Comparison of ENCODE assay signal across 23 cellular contexts in the genomic region with DNA sequence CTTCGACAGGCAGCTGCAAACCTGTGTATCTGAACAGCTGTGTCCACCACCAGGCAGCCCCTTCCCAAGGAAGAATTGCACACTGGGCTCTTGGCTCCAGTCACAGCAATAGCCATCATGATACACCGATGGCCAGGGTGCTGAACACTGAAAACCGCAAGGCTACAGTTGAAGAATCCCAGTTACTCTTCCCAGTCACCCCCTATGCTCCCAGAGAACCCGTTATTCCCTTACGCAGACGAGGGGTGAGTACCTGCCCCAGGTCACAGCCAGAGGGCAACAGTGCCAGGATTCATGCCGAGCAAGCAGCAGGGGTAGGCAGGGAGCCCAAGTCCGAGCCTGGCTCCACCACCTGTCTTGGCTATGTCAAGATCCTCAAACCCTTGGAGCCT. TPM values are rescaled to one million over a fixed set of nuclear protein-coding genes. Genes with fewer than 3 reads are reported as not detected.
DNase-seq lines count a peak whose midpoint lies in the region; ATAC-seq, FAIRE-seq and TF ChIP-seq lines count a peak whose summit lies in the region.
"Had no signal": no experiment of that assay in that cellular context is flagged by ENCODE, and none has a peak within 500 bp of the region (broad histone marks: within the 10 kb centered on the region; RNA-seq: fewer than 3 reads in every experiment).

No MANE protein-coding gene starts in this region.

- no peak overlapping the region for H3K4me2 ChIP-seq in HepG2 (ENCODE audit: low read depth, low read length)

- H3K4me3 ChIP-seq in body of pancreas (no peak overlapping the region), HepG2 (replicated peaks in 1 of 3; ENCODE audit: insufficient read depth in 1 of 3, low read depth in 2 of 3, low read length in 3 of 3) (no peak overlapping the region), upper lobe of right lung (no peak overlapping the region)
- H3K4me3 ChIP-seq: breast epithelium, SJSA1, thoracic aorta had no signal

- BruUV-seq in HepG2 (replicated peaks; lab: Mats Ljungman, UMichigan), result no TSS peak

- ATAC-seq in Right ventricle myocardium inferior, result no peak
- ATAC-seq in body of pancreas, result no peak
- no peak for ATAC-seq in HepG2
- no peak for ATAC-seq in upper lobe of right lung
- no peak for ATAC-seq in activated T-helper 17 cell treated with anti-CD3 and anti-CD28 coated beads, Interleukin-2, amount 50 U/mL, for 72 hours (replicated peaks)
- ATAC-seq: left colon; PC-3; stimulated activated naive B cell treated with anti-CD40 and anti-IgM and Interleukin-4, amounts not matched to agents 10 μg/mL and 1 μg/mL and 100 μg/mL, for 72 hours had no signal

- 75 to 76% methylated on average over 8 of the region's 8 CpGs for WGBS in body of pancreas, 2 donors
- WGBS in HepG2 (ENCODE audit: low lambda C conversion rate), result 39% methylated on average over 5 of the region's 8 CpGs

- H2AFZ ChIP-seq in HepG2 (ENCODE audit: low read length), result no peak overlapping the region

- in situ Hi-C loops in HepG2 (cut with HindIII; ENCODE audit: extremely low pct_ligation_motif_present, low pct_unique_long_range_greater_than_20kb), result no loop called here

- TF ChIP-seq EP300 in HepG2 (IDR thresholded peaks at IDR 0.05; ENCODE audit: low read depth in 2 of 2, low read length in 2 of 2) (no peak), HepG2 (CRISPR knock-in tag; IDR thresholded peaks at IDR 0.05; ENCODE audit: borderline replicate concordance) (no peak)

- TF ChIP-seq CTCF in body of pancreas (IDR thresholded peaks at IDR 0.05), result no peak
- no peak for TF ChIP-seq CTCF in HepG2 (CRISPR knock-in tag; IDR thresholded peaks at IDR 0.05)
- TF ChIP-seq CTCF in upper lobe of right lung (IDR thresholded peaks at IDR 0.05), result no peak

- no peak for FAIRE-seq in HepG2 (lab: Jason Lieb, UNC)

- TF ChIP-seq RAD21 in HepG2 (CRISPR knock-in tag; IDR thresholded peaks at IDR 0.05), result no peak

- CTCF ChIA-PET in HepG2 (lab: Yijun Ruan, JAX; ENCODE audit: low intra/inter-chr PET ratio, low total read pairs), result no interaction called here

- H3K27me3 Mint-ChIP-seq in activated T-helper 17 cell treated with anti-CD3 and anti-CD28 coated beads, Interleukin-2, amount 50 U/mL, for 72 hours, result no peaks in the 10 kb centered on the region
- H3K27me3 Mint-ChIP-seq: CD8-positive, alpha-beta memory T cell; stimulated activated naive B cell treated with anti-CD40 and anti-IgM and Interleukin-4, amounts not matched to agents 10 μg/mL and 1 μg/mL and 100 μg/mL, for 72 hours had no signal

- H3K27ac ChIP-seq in body of pancreas (no peak overlapping the region), HepG2 (ENCODE audit: extremely low read length, insufficient read depth, low read length) (no peak overlapping the region), upper lobe of right lung (no peak overlapping the region)
- H3K27ac ChIP-seq: breast epithelium, SJSA1, thoracic aorta had no signal

- H3K79me2 ChIP-seq in HepG2 (ENCODE audit: insufficient read depth, low read length), result no peaks in the 10 kb centered on the region

- no peaks in the 10 kb centered on the region for H3K9me3 Mint-ChIP-seq in activated T-helper 17 cell treated with anti-CD3 and anti-CD28 coated beads, Interleukin-2, amount 50 U/mL, for 72 hours
- H3K9me3 Mint-ChIP-seq: CD8-positive, alpha-beta memory T cell; nephron; stimulated activated naive B cell treated with anti-CD40 and anti-IgM and Interleukin-4, amounts not matched to agents 10 μg/mL and 1 μg/mL and 100 μg/mL, for 72 hours had no signal

- no peaks in the 10 kb centered on the region for H4K20me1 ChIP-seq in HepG2 (ENCODE audit: insufficient read depth, low read length)

- TF ChIP-seq POLR2A in body of pancreas (IDR thresholded peaks at IDR 0.05) (no peak), HepG2 (IDR thresholded peaks at IDR 0.05; ENCODE audit: insufficient read depth in 1 of 2, low read depth in 2 of 2, low read length in 2 of 2) (no peak)

- H3K4me3 Mint-ChIP-seq in activated T-helper 17 cell treated with anti-CD3 and anti-CD28 coated beads, Interleukin-2, amount 50 U/mL, for 72 hours, result no peak overlapping the region
- H3K4me3 Mint-ChIP-seq: CD8-positive, alpha-beta memory T cell; nephron; stimulated activated naive B cell treated with anti-CD40 and anti-IgM and Interleukin-4, amounts not matched to agents 10 μg/mL and 1 μg/mL and 100 μg/mL, for 72 hours had no signal

- DNase-seq in cardiac septum (ENCODE audit: low spot score) (peak; percentile 10), Right ventricle myocardium inferior (ENCODE audit: missing footprints) (no peak), body of pancreas (peak in 3 of 4 donors; percentile 1 to 4 (median 4)), HepG2 (ENCODE audit: low spot score) (no peak), upper lobe of right lung (peak; percentile 30), UCSD-AML1 (lab: John Stamatoyannopoulos, UW; ENCODE audit: unreplicated experiment) (no peak)
- DNase-seq: activated CD4-positive, alpha-beta T cell treated with anti-CD3 and anti-CD28 coated beads, Interleukin-2, amount 50 U/mL, for 4 hours; activated T-cell treated with anti-CD3 and anti-CD28 coated beads for 4 hours; GDM1; HCEC 1CT; IMR-90; midbrain; NCI-H2081 treated with DMSO at 0.1 percent for 48 hours; NCI-H82; PC-3; stimulated activated naive B cell treated with anti-CD40 and anti-IgM and Interleukin-4, amounts not matched to agents 10 μg/mL and 1 μg/mL and 100 μg/mL, for 72 hours had no signal

- H3K9me3 ChIP-seq in body of pancreas (no peaks in the 10 kb centered on the region), HepG2 (ENCODE audit: low read length) (no peaks in the 10 kb centered on the region), upper lobe of right lung (no peaks in the 10 kb centered on the region)
- H3K9me3 ChIP-seq: breast epithelium, SJSA1, thoracic aorta had no signal

- no peaks in the 10 kb centered on the region for H3K4me1 Mint-ChIP-seq in activated T-helper 17 cell treated with anti-CD3 and anti-CD28 coated beads, Interleukin-2, amount 50 U/mL, for 72 hours
- H3K4me1 Mint-ChIP-seq: nephron had no signal

- no peaks in the 10 kb centered on the region for H3K4me1 ChIP-seq in body of pancreas
- H3K4me1 ChIP-seq in HepG2 (ENCODE audit: insufficient read depth, low read length), result no peaks in the 10 kb centered on the region
- H3K4me1 ChIP-seq in upper lobe of right lung, result no peaks in the 10 kb centered on the region
- H3K4me1 ChIP-seq: breast epithelium, SJSA1 had no signal

- H3K9ac ChIP-seq in HepG2 (ENCODE audit: insufficient read depth, low read depth, low read length), result no peak overlapping the region

- no peak overlapping the region for H3K27ac Mint-ChIP-seq in activated T-helper 17 cell treated with anti-CD3 and anti-CD28 coated beads, Interleukin-2, amount 50 U/mL, for 72 hours
- H3K27ac Mint-ChIP-seq: nephron; stimulated activated naive B cell treated with anti-CD40 and anti-IgM and Interleukin-4, amounts not matched to agents 10 μg/mL and 1 μg/mL and 100 μg/mL, for 72 hours had no signal

- H3K27me3 ChIP-seq in body of pancreas (no peaks in the 10 kb centered on the region), HepG2 (ENCODE audit: control insufficient read depth in 1 of 2, insufficient read depth in 2 of 2, low read length in 2 of 2) (peaks cover 6 to 8% of the 10 kb centered on the region in 2 experiments; a peak in 3 of 5 replicates), upper lobe of right lung (no peaks in the 10 kb centered on the region)
- H3K27me3 ChIP-seq: breast epithelium, SJSA1 had no signal

- POLR2A ChIA-PET in HepG2 (lab: Yijun Ruan, JAX), result no interaction called here

- H3K36me3 Mint-ChIP-seq in activated T-helper 17 cell treated with anti-CD3 and anti-CD28 coated beads, Interleukin-2, amount 50 U/mL, for 72 hours (ENCODE audit: low read depth), result no peaks in the 10 kb centered on the region
- H3K36me3 Mint-ChIP-seq: CD8-positive, alpha-beta memory T cell; stimulated activated naive B cell treated with anti-CD40 and anti-IgM and Interleukin-4, amounts not matched to agents 10 μg/mL and 1 μg/mL and 100 μg/mL, for 72 hours had no signal

- H3K36me3 ChIP-seq in body of pancreas (replicated peaks in 1 of 2; ENCODE audit: insufficient read depth in 1 of 2, low read depth in 2 of 2) (no peaks in the 10 kb centered on the region), HepG2 (replicated peaks in 1 of 2; ENCODE audit: control insufficient read depth in 1 of 2, insufficient read depth in 2 of 2, low read length in 2 of 2) (no peaks in the 10 kb centered on the region), upper lobe of right lung (no peaks in the 10 kb centered on the region)
- H3K36me3 ChIP-seq: breast epithelium, SJSA1, thoracic aorta had no signal

- intact Hi-C loops in cardiac septum (cut with DNase I), result no loop called here
- intact Hi-C loops in Right ventricle myocardium inferior (cut with DNase I), result no loop called here
- intact Hi-C loops in body of pancreas (cut with DNase I), result no loop called here
- intact Hi-C loops in HepG2 (cut with micrococcal nuclease; ENCODE audit: unreplicated experiment), result no loop called here
- intact Hi-C loops in upper lobe of right lung (cut with DNase I), result no loop called here

RNA-seq across cellular contexts. Expression of a gene that starts 57.8 kb away (rescaled TPM):
- 1.0 TPM for total RNA-seq in cardiac septum
- total RNA-seq in Right ventricle myocardium inferior, result 1.4 TPM
- total RNA-seq in body of pancreas, result 1 to 10 TPM in 1 of 2 donors, under 1 TPM in 1; 0.66 to 2.6 TPM
- 0.20 and 0.39 TPM in 2 replicates for total RNA-seq in HepG2 (2016; rRNA removed; fragmentation: Illumina TruSeq; extraction: Trizol)
- 0.61 TPM in 1 of 2 replicates, not detected in the other for total RNA-seq in HepG2 (2016; cell fraction: cytosol; rRNA removed; fragmentation: Illumina TruSeq; extraction: Trizol; ENCODE audit: low read depth)
- 0.11 and 0.51 TPM in 2 replicates for total RNA-seq in HepG2 (2016; cell fraction: insoluble cytoplasmic fraction; rRNA removed; fragmentation: Illumina TruSeq; extraction: Trizol)
- total RNA-seq in HepG2 (2016; cell fraction: membrane; rRNA removed; fragmentation: Illumina TruSeq; extraction: Trizol), result 0.28 and 0.45 TPM in 2 replicates
- total RNA-seq in HepG2 (2016; cell fraction: nucleus; rRNA removed; fragmentation: Illumina TruSeq; extraction: Trizol), result 0.31 TPM in 1 of 2 replicates, not detected in the other
- polyA plus RNA-seq in HepG2 (2011; rRNA removed), result 0.14 and 0.41 TPM in 2 replicates
- polyA plus RNA-seq in HepG2 (2011; cell fraction: cytosol; rRNA removed), result 0.23 and 0.33 TPM in 2 replicates
- 0.34 and 0.90 TPM in 2 replicates for polyA plus RNA-seq in HepG2 (2011; cell fraction: nucleus; rRNA removed)
- 0.04 and 0.09 TPM in 2 replicates for polyA plus RNA-seq in HepG2 (2012)
- polyA plus RNA-seq in HepG2 (2016; cell fraction: cytosol; fragmentation: Illumina TruSeq; extraction: Trizol; ENCODE audit: low read depth), result 0.08 and 0.25 TPM in 2 replicates
- 0.42 and 0.59 TPM in 2 replicates for polyA plus RNA-seq in HepG2 (2016; cell fraction: insoluble cytoplasmic fraction; fragmentation: Illumina TruSeq; extraction: Trizol; ENCODE audit: low read depth)
- polyA plus RNA-seq in HepG2 (2016; cell fraction: membrane; fragmentation: Illumina TruSeq; extraction: Trizol; ENCODE audit: low read depth), result 0.24 and 0.30 TPM in 2 replicates
- 0.36 and 0.65 TPM in 2 replicates for polyA plus RNA-seq in HepG2 (2016; cell fraction: nucleus; fragmentation: Illumina TruSeq; extraction: Trizol; ENCODE audit: insufficient read depth, low read depth)
- 0.10 and 0.72 TPM in 2 replicates for polyA minus RNA-seq in HepG2 (2011; rRNA and poly(A)+ RNA removed; ENCODE audit: low replicate concordance)
- not detected in 2 replicates for polyA minus RNA-seq in HepG2 (2011; cell fraction: cytosol; rRNA and poly(A)+ RNA removed)
- polyA minus RNA-seq in HepG2 (2011; cell fraction: nucleus; rRNA and poly(A)+ RNA removed), result 0.75 TPM in 1 of 2 replicates, not detected in the other
- total RNA-seq in upper lobe of right lung, result 2.6 TPM
- total RNA-seq in activated T-helper 17 cell treated with anti-CD3 and anti-CD28 coated beads, Interleukin-2, amount 50 U/mL, for 72 hours, result 1 to 10 TPM; 2.1 to 2.5 TPM
- total RNA-seq: PC-3, SJSA1, thoracic aorta had no signal

Comparison
In these comparisons a context has a peak if more than half of its experiments do, and no peak if none do; other contexts are left out.
1. DNase-seq: peak in cardiac septum (single experiment), body of pancreas (3 of 4) and upper lobe of right lung (single experiment); none in Right ventricle myocardium inferior (single experiment), HepG2 (single experiment) and UCSD-AML1 (single experiment).